ENCODE assay signal across 29 cellular contexts in genomic region chrY:21073083-21073482, GRCh38.
"Had no signal": no experiment of that assay in that cellular context is flagged by ENCODE, and none has a peak within 500 bp of the region (broad histone marks: within the 10 kb centered on the region; RNA-seq: fewer than 3 reads in every experiment).

No MANE protein-coding gene starts in this region.

- H3K27ac Mint-ChIP-seq: activated CD8-positive, alpha-beta T cell treated with anti-CD3 and anti-CD28 coated beads for 36 hours; activated naive CD8-positive, alpha-beta T cell treated with anti-CD3 and anti-CD28 coated beads for 36 hours; activated T-helper 17 cell treated with anti-CD3 and anti-CD28 coated beads, Interleukin-2, amount 50 U/mL, for 72 hours; brain; effector memory CD8-positive, alpha-beta T cell; natural killer cell treated with Interleukin-12 subunit alpha and Interleukin-12 subunit beta and Interleukin-15 and Interleukin-18, amount 100 ng/mL, for 72 hours; progenitor cell of endocrine pancreas; stimulated activated naive B cell treated with anti-CD40 and anti-IgM and Interleukin-4, amounts not matched to agents 10 μg/mL and 1 μg/mL and 100 μg/mL, for 72 hours had no signal

- H3K4me2 ChIP-seq: hepatocyte had no signal

- H3K4me1 ChIP-seq: ascending aorta, gastroesophageal sphincter, left ventricle myocardium inferior, suprapubic skin, tibial artery had no signal

- H3K4me3 ChIP-seq: ascending aorta, cardiac muscle cell, coronary artery, gastroesophageal sphincter, hepatocyte, left ventricle myocardium inferior, lung, mucosa of descending colon, ovary, skin epidermis, suprapubic skin, tibial artery had no signal

- H3K27ac ChIP-seq: ascending aorta, cardiac muscle cell, coronary artery, gastroesophageal sphincter, hepatocyte, left ventricle myocardium inferior, ovary, skin epidermis, suprapubic skin, tibial artery, VCaP had no signal

- H3K9me3 ChIP-seq: ascending aorta, gastroesophageal sphincter, left ventricle myocardium inferior, mucosa of descending colon, ovary, suprapubic skin, tibial artery had no signal

- H3K36me3 Mint-ChIP-seq: activated naive CD8-positive, alpha-beta T cell treated with anti-CD3 and anti-CD28 coated beads for 36 hours; brain; natural killer cell treated with Interleukin-12 subunit alpha and Interleukin-12 subunit beta and Interleukin-15 and Interleukin-18, amount 100 ng/mL, for 72 hours; stimulated activated naive B cell treated with anti-CD40 and anti-IgM and Interleukin-4, amounts not matched to agents 10 μg/mL and 1 μg/mL and 100 μg/mL, for 72 hours had no signal

- H3K36me3 ChIP-seq: ascending aorta, cardiac muscle cell, gastroesophageal sphincter, left ventricle myocardium inferior, ovary, suprapubic skin, tibial artery had no signal

- ATAC-seq: activated CD8-positive, alpha-beta T cell treated with anti-CD3 and anti-CD28 coated beads for 36 hours; activated T-cell treated with anti-CD3 and anti-CD28 coated beads, Interleukin-2, amount 50 U/mL, for 4 hours; activated T-helper 17 cell treated with anti-CD3 and anti-CD28 coated beads, Interleukin-2, amount 50 U/mL, for 72 hours; effector memory CD8-positive, alpha-beta T cell; gastroesophageal sphincter; mucosa of descending colon; natural killer cell treated with Interleukin-12 subunit alpha and Interleukin-12 subunit beta and Interleukin-15 and Interleukin-18, amount 100 ng/mL, for 72 hours; sciatic nerve; stimulated activated naive B cell treated with anti-CD40 and anti-IgM and Interleukin-4, amounts not matched to agents 10 μg/mL and 1 μg/mL and 100 μg/mL, for 72 hours had no signal

- H3K9me3 Mint-ChIP-seq: activated CD8-positive, alpha-beta T cell treated with anti-CD3 and anti-CD28 coated beads for 36 hours; activated naive CD8-positive, alpha-beta T cell treated with anti-CD3 and anti-CD28 coated beads for 36 hours; activated T-cell treated with anti-CD3 and anti-CD28 coated beads, Interleukin-2, amount 50 U/mL, for 4 hours; activated T-helper 17 cell treated with anti-CD3 and anti-CD28 coated beads, Interleukin-2, amount 50 U/mL, for 72 hours; effector memory CD8-positive, alpha-beta T cell; natural killer cell treated with Interleukin-12 subunit alpha and Interleukin-12 subunit beta and Interleukin-15 and Interleukin-18, amount 100 ng/mL, for 72 hours; stimulated activated naive B cell treated with anti-CD40 and anti-IgM and Interleukin-4, amounts not matched to agents 10 μg/mL and 1 μg/mL and 100 μg/mL, for 72 hours had no signal

- H3K27me3 ChIP-seq: ascending aorta, cardiac muscle cell, gastroesophageal sphincter, hepatocyte, ovary, suprapubic skin, tibial artery had no signal

- H3K27me3 Mint-ChIP-seq: activated CD8-positive, alpha-beta T cell treated with anti-CD3 and anti-CD28 coated beads for 36 hours; activated naive CD8-positive, alpha-beta T cell treated with anti-CD3 and anti-CD28 coated beads for 36 hours; activated T-helper 17 cell treated with anti-CD3 and anti-CD28 coated beads, Interleukin-2, amount 50 U/mL, for 72 hours; brain; effector memory CD8-positive, alpha-beta T cell; natural killer cell treated with Interleukin-12 subunit alpha and Interleukin-12 subunit beta and Interleukin-15 and Interleukin-18, amount 100 ng/mL, for 72 hours; progenitor cell of endocrine pancreas; stimulated activated naive B cell treated with anti-CD40 and anti-IgM and Interleukin-4, amounts not matched to agents 10 μg/mL and 1 μg/mL and 100 μg/mL, for 72 hours had no signal

- H2AFZ ChIP-seq: hepatocyte had no signal

- H3K4me3 Mint-ChIP-seq: activated CD8-positive, alpha-beta T cell treated with anti-CD3 and anti-CD28 coated beads for 36 hours; activated naive CD8-positive, alpha-beta T cell treated with anti-CD3 and anti-CD28 coated beads for 36 hours; activated T-cell treated with anti-CD3 and anti-CD28 coated beads, Interleukin-2, amount 50 U/mL, for 4 hours; activated T-helper 17 cell treated with anti-CD3 and anti-CD28 coated beads, Interleukin-2, amount 50 U/mL, for 72 hours; brain; effector memory CD8-positive, alpha-beta T cell; natural killer cell treated with Interleukin-12 subunit alpha and Interleukin-12 subunit beta and Interleukin-15 and Interleukin-18, amount 100 ng/mL, for 72 hours; stimulated activated naive B cell treated with anti-CD40 and anti-IgM and Interleukin-4, amounts not matched to agents 10 μg/mL and 1 μg/mL and 100 μg/mL, for 72 hours had no signal

- H3K4me1 Mint-ChIP-seq: activated T-helper 17 cell treated with anti-CD3 and anti-CD28 coated beads, Interleukin-2, amount 50 U/mL, for 72 hours; brain had no signal

- H3K79me2 ChIP-seq: hepatocyte had no signal

- DNase-seq: activated CD4-positive, alpha-beta T cell treated with anti-CD3 and anti-CD28 coated beads for 48 hours; activated CD8-positive, alpha-beta T cell treated with anti-CD3 and anti-CD28 coated beads for 36 hours; activated gamma-delta T cell treated with Interleukin-2 at 50 U/mL for 16 hours; activated naive CD8-positive, alpha-beta T cell treated with anti-CD3 and anti-CD28 coated beads for 36 hours; activated T-cell treated with anti-CD3 and anti-CD28 coated beads, Interleukin-2, amount 50 U/mL, for 4 hours; islet precursor cell; left ventricle myocardium inferior; ovary; stimulated activated CD4-positive, alpha-beta T cell treated with anti-CD3 and anti-CD28 coated beads, Interleukin-12 subunit alpha, Interleukin-12 subunit beta, amount 100 ng/mL, for 4 hours; stimulated activated CD4-positive, alpha-beta T cell treated with anti-CD3 and anti-CD28 coated beads, Interleukin-4, amount 100 ng/mL, for 4 hours; stimulated activated CD8-positive, alpha-beta memory T cell treated with anti-CD3 and anti-CD28 coated beads, Interleukin-4, amount 100 ng/mL, for 48 hours; stimulated activated naive B cell treated with anti-CD40 and anti-IgM and Interleukin-4, amounts not matched to agents 10 μg/mL and 1 μg/mL and 100 μg/mL, for 72 hours; tibial artery had no signal
